ENCODE assay signal across 20 cellular contexts in the genomic region with DNA sequence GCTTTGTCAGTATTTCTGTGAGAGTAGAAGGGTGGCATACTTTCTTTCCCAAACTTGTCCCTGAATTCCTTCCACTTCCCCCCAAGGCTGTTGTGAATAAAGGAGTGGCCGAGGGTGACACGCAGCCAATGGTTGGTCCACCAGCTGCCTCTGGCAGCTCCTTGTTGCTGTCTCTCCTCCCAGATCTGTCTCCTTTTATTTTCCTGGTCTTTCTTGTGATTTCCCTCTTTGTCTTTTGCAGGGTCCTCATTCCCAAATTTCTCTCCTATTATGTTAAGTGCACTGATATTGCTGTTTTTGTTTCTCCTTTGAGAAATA.
"Had no signal": no experiment of that assay in that cellular context is flagged by ENCODE, and none has a peak within 500 bp of the region (broad histone marks: within the 10 kb centered on the region; RNA-seq: fewer than 3 reads in every experiment).

No MANE protein-coding gene starts in this region.

- H3K9me3 ChIP-seq: esophagus muscularis mucosa, prostate gland, right atrium auricular region, thoracic aorta, upper lobe of right lung had no signal

- H3K4me1 Mint-ChIP-seq: neural crest cell had no signal

- H3K27me3 ChIP-seq: esophagus muscularis mucosa, right atrium auricular region, upper lobe of right lung had no signal

- H3K27me3 Mint-ChIP-seq: dendritic cell treated with granulocyte-macrophage colony-stimulating factor and Interleukin-4, amounts not matched to agents 40 ng/mL and 50 ng/mL, for 4 days had no signal

- H3K27ac Mint-ChIP-seq: activated CD4-positive, alpha-beta T cell treated with anti-CD3 and anti-CD28 coated beads, Interleukin-2, amount 10 ng/mL, durations not matched to agents 24 days and 14 days; activated CD8-positive, alpha-beta T cell treated with anti-CD3 and anti-CD28 coated beads for 36 hours; activated T-helper 2 cell treated with anti-CD3 and anti-CD28 coated beads, Interferon-gamma antibody, Interleukin-2, Interleukin-4, amounts not matched to agents 10 μg/mL and 5 μg/mL and 100 μg/mL, durations not matched to agents 14 hours and 24 hours and 36 hours; dendritic cell treated with granulocyte-macrophage colony-stimulating factor and Interleukin-4, amounts not matched to agents 40 ng/mL and 50 ng/mL, for 4 days; stimulated activated effector memory CD8-positive, alpha-beta T cell treated with anti-CD3 and anti-CD28 coated beads, Interleukin-12 subunit alpha, Interleukin-12 subunit beta, amount 100 ng/mL, for 72 hours had no signal

- H3K4me3 Mint-ChIP-seq: activated CD4-positive, alpha-beta T cell treated with anti-CD3 and anti-CD28 coated beads, Interleukin-2, amount 10 ng/mL, durations not matched to agents 24 days and 14 days; activated CD8-positive, alpha-beta T cell treated with anti-CD3 and anti-CD28 coated beads for 36 hours; dendritic cell treated with granulocyte-macrophage colony-stimulating factor and Interleukin-4, amounts not matched to agents 40 ng/mL and 50 ng/mL, for 4 days; neural crest cell; stimulated activated effector memory CD8-positive, alpha-beta T cell treated with anti-CD3 and anti-CD28 coated beads, Interleukin-12 subunit alpha, Interleukin-12 subunit beta, amount 100 ng/mL, for 72 hours had no signal

- H3K9me3 Mint-ChIP-seq: stimulated activated effector memory CD8-positive, alpha-beta T cell treated with anti-CD3 and anti-CD28 coated beads, Interleukin-12 subunit alpha, Interleukin-12 subunit beta, amount 100 ng/mL, for 72 hours had no signal

- H3K27ac ChIP-seq: esophagus muscularis mucosa, prostate gland, right atrium auricular region, skin epidermis, thoracic aorta, upper lobe of right lung had no signal

- H3K4me1 ChIP-seq: prostate gland, right atrium auricular region, upper lobe of right lung had no signal

- H3K4me3 ChIP-seq: esophagus muscularis mucosa, prostate gland, right atrium auricular region, skin epidermis, thoracic aorta, upper lobe of right lung had no signal

- DNase-seq: activated CD4-positive, alpha-beta T cell treated with anti-CD3 and anti-CD28 coated beads, Interleukin-2, amount 10 ng/mL, durations not matched to agents 24 days and 14 days; activated CD8-positive, alpha-beta T cell treated with anti-CD3 and anti-CD28 coated beads for 36 hours; activated naive CD4-positive, alpha-beta T cell treated with anti-CD3 and anti-CD28 coated beads, Interleukin-2, amount 50 U/mL, for 16 hours; activated T-cell treated with anti-CD3 and anti-CD28 coated beads, Interleukin-2, amount 50 U/mL, for 1 hour; aorta; effector CD8-positive, alpha-beta T cell; islet precursor cell; stimulated activated CD4-positive, alpha-beta T cell treated with anti-CD3 and anti-CD28 coated beads, Interleukin-4, amount 100 ng/mL, for 24 hours; T-helper 1 cell; T1000; upper lobe of right lung had no signal

- H3K36me3 ChIP-seq: esophagus muscularis mucosa, prostate gland, right atrium auricular region, thoracic aorta, upper lobe of right lung had no signal
